10 cellular contexts compared by ENCODE assay signal in genomic region chr1:10495942-10496341, GRCh38. TPM values are rescaled to one million over a fixed set of nuclear protein-coding genes. Genes with fewer than 3 reads are reported as not detected.
DNase-seq lines count a peak whose midpoint lies in the region; ATAC-seq, FAIRE-seq and TF ChIP-seq lines count a peak whose summit lies in the region.
"Had no signal": no experiment of that assay in that cellular context is flagged by ENCODE, and none has a peak within 500 bp of the region (broad histone marks: within the 10 kb centered on the region; RNA-seq: fewer than 3 reads in every experiment).

No MANE protein-coding gene starts in this region.

- CTCF ChIA-PET in activated CD4-positive, alpha-beta T cell treated with anti-CD3 and anti-CD28 coated beads, Interleukin-2, amount 10 ng/mL, durations not matched to agents 7 days and 5 days (lab: Charles Lee), result interaction anchor here (0.8 to 8.4 kb wide), 5 partner anchors 11 to 371 kb away, joined by 3 to 61 read pairs (median 5); partner anchors contain the start of gene CENPS

- no peaks in the 10 kb centered on the region for H3K9me3 Mint-ChIP-seq in activated CD4-positive, alpha-beta T cell treated with anti-CD3 and anti-CD28 coated beads, Interleukin-2, amount 10 ng/mL, durations not matched to agents 7 days and 5 days
- no peaks in the 10 kb centered on the region for H3K9me3 Mint-ChIP-seq in stimulated activated naive CD8-positive, alpha-beta T cell treated with anti-CD3 and anti-CD28 coated beads, Interleukin-15, amount 100 ng/mL, for 72 hours

- POLR2A ChIA-PET in activated CD4-positive, alpha-beta T cell treated with anti-CD3 and anti-CD28 coated beads, Interleukin-2, amount 10 ng/mL, durations not matched to agents 7 days and 5 days (lab: Charles Lee), result no interaction called here

- H3K36me3 Mint-ChIP-seq in activated CD4-positive, alpha-beta T cell treated with anti-CD3 and anti-CD28 coated beads, Interleukin-2, amount 10 ng/mL, durations not matched to agents 7 days and 5 days (ENCODE audit: low read depth), result peaks cover 15% of the 10 kb centered on the region

- H3K4me3 ChIP-seq in foreskin fibroblast (ENCODE audit: low read depth in 1 of 2, low read length in 2 of 2), result no peak overlapping the region

- no peaks in the 10 kb centered on the region for H3K27me3 Mint-ChIP-seq in activated CD4-positive, alpha-beta T cell treated with anti-CD3 and anti-CD28 coated beads, Interleukin-2, amount 10 ng/mL, durations not matched to agents 7 days and 5 days
- H3K27me3 Mint-ChIP-seq in stimulated activated naive CD8-positive, alpha-beta T cell treated with anti-CD3 and anti-CD28 coated beads, Interleukin-15, amount 100 ng/mL, for 72 hours, result no peaks in the 10 kb centered on the region

- H3K4me1 Mint-ChIP-seq in activated CD4-positive, alpha-beta T cell treated with anti-CD3 and anti-CD28 coated beads, Interleukin-2, amount 10 ng/mL, durations not matched to agents 7 days and 5 days, result peaks cover 60% of the 10 kb centered on the region
- peaks cover 65% of the 10 kb centered on the region for H3K4me1 Mint-ChIP-seq in stimulated activated naive CD8-positive, alpha-beta T cell treated with anti-CD3 and anti-CD28 coated beads, Interleukin-15, amount 100 ng/mL, for 72 hours

- H3K27ac Mint-ChIP-seq in activated CD4-positive, alpha-beta T cell treated with anti-CD3 and anti-CD28 coated beads, Interleukin-2, amount 10 ng/mL, durations not matched to agents 7 days and 5 days, result peak overlapping the region; percentile 97
- peak overlapping the region; percentile 77 to 81 for H3K27ac Mint-ChIP-seq in stimulated activated naive CD8-positive, alpha-beta T cell treated with anti-CD3 and anti-CD28 coated beads, Interleukin-15, amount 100 ng/mL, for 72 hours

- DNase-seq in activated gamma-delta T cell treated with Interleukin-2 at 50 U/mL for 16 hours (peak; percentile 13), activated gamma-delta T cell (lab: John Stamatoyannopoulos, UW) (no peak), foreskin keratinocyte (peak; percentile 98 to 99), D721Med (ENCODE audit: insufficient read length, low spot score) (no peak), foreskin fibroblast (no peak), AML-193 (lab: John Stamatoyannopoulos, UW) (no peak)
- peak; percentile 58 for DNase-seq in activated CD4-positive, alpha-beta T cell treated with anti-CD3 and anti-CD28 coated beads, Interleukin-2, amount 10 ng/mL, durations not matched to agents 7 days and 5 days
- DNase-seq in stimulated activated naive CD8-positive, alpha-beta T cell treated with anti-CD3 and anti-CD28 coated beads, Interleukin-15, amount 100 ng/mL, for 72 hours, result peak in 1 of 2 donors; percentile 40

- peak; percentile 94 for ATAC-seq in foreskin keratinocyte
- ATAC-seq in stimulated activated naive CD8-positive, alpha-beta T cell treated with anti-CD3 and anti-CD28 coated beads, Interleukin-15, amount 100 ng/mL, for 72 hours, result peak; percentile 12

- peak overlapping the region; percentile 79 for H3K4me3 Mint-ChIP-seq in activated CD4-positive, alpha-beta T cell treated with anti-CD3 and anti-CD28 coated beads, Interleukin-2, amount 10 ng/mL, durations not matched to agents 7 days and 5 days
- H3K4me3 Mint-ChIP-seq in stimulated activated naive CD8-positive, alpha-beta T cell treated with anti-CD3 and anti-CD28 coated beads, Interleukin-15, amount 100 ng/mL, for 72 hours, result peak overlapping the region; percentile 83 to 86

- H3K27me3 ChIP-seq in foreskin keratinocyte, result no peaks in the 10 kb centered on the region

- peak overlapping the region; percentile 93 for H3K27ac ChIP-seq in foreskin keratinocyte

- peaks cover 16% of the 10 kb centered on the region for H3K4me1 ChIP-seq in foreskin keratinocyte

- TF ChIP-seq CTCF in foreskin keratinocyte (conservative IDR thresholded peaks at IDR 0.05), result peak; percentile 14
- no peak for TF ChIP-seq CTCF in D721Med (IDR thresholded peaks at IDR 0.05; ENCODE audit: insufficient read depth, missing control alignments)
- no peak for TF ChIP-seq CTCF in foreskin fibroblast (IDR thresholded peaks at IDR 0.05; ENCODE audit: low read depth, low read length)

- FAIRE-seq in D721Med (lab: Jason Lieb, UNC), result no peak

RNA-seq across cellular contexts. Expression of gene PEX14, which starts 21.2 kb away (rescaled TPM):
- 10 to 100 TPM; 23.4 to 24.4 TPM for total RNA-seq in activated CD4-positive, alpha-beta T cell treated with anti-CD3 and anti-CD28 coated beads, Interleukin-2, amount 10 ng/mL, durations not matched to agents 7 days and 5 days
- 21.3 and 23.7 TPM in 2 replicates for total RNA-seq in foreskin keratinocyte
- 23.3 and 24.7 TPM in 2 replicates for polyA plus RNA-seq in foreskin keratinocyte

RNA-seq across cellular contexts. Expression of gene DFFA, which starts 23.6 kb away (rescaled TPM):
- total RNA-seq in activated CD4-positive, alpha-beta T cell treated with anti-CD3 and anti-CD28 coated beads, Interleukin-2, amount 10 ng/mL, durations not matched to agents 7 days and 5 days, result 10 to 100 TPM; 28.1 to 28.6 TPM
- total RNA-seq in foreskin keratinocyte, result 57.3 and 69.3 TPM in 2 replicates
- polyA plus RNA-seq in foreskin keratinocyte, result 40.3 and 52.0 TPM in 2 replicates

RNA-seq across cellular contexts. Expression of gene CORT, which starts 46.1 kb away (rescaled TPM):
- under 1 TPM in 1 of 2 experiments, not detected in 1; 0.30 TPM for total RNA-seq in activated CD4-positive, alpha-beta T cell treated with anti-CD3 and anti-CD28 coated beads, Interleukin-2, amount 10 ng/mL, durations not matched to agents 7 days and 5 days
- total RNA-seq in foreskin keratinocyte, result 0.21 and 0.24 TPM in 2 replicates
- polyA plus RNA-seq in foreskin keratinocyte, result 0.11 and 0.17 TPM in 2 replicates
- total RNA-seq: glomerular endothelial cell, LHCN-M2 had no signal

Comparison
In these comparisons a context has a peak if more than half of its experiments do, and no peak if none do; other contexts are left out.
1. DNase-seq: peak in activated gamma-delta T cell treated with Interleukin-2 at 50 U/mL for 16 hours (single experiment), activated CD4-positive, alpha-beta T cell treated with anti-CD3 and anti-CD28 coated beads, Interleukin-2, amount 10 ng/mL, durations not matched to agents 7 days and 5 days (single experiment) and foreskin keratinocyte (2 of 2); none in activated gamma-delta T cell (single experiment), D721Med (single experiment), foreskin fibroblast (0 of 2) and AML-193 (0 of 2).